Comparison of ENCODE assay signal across 1 cellular context in genomic region chr22:50342651-50343540, GRCh38.
TF ChIP-seq lines count a peak whose summit lies in the region.

A gene with protein sequence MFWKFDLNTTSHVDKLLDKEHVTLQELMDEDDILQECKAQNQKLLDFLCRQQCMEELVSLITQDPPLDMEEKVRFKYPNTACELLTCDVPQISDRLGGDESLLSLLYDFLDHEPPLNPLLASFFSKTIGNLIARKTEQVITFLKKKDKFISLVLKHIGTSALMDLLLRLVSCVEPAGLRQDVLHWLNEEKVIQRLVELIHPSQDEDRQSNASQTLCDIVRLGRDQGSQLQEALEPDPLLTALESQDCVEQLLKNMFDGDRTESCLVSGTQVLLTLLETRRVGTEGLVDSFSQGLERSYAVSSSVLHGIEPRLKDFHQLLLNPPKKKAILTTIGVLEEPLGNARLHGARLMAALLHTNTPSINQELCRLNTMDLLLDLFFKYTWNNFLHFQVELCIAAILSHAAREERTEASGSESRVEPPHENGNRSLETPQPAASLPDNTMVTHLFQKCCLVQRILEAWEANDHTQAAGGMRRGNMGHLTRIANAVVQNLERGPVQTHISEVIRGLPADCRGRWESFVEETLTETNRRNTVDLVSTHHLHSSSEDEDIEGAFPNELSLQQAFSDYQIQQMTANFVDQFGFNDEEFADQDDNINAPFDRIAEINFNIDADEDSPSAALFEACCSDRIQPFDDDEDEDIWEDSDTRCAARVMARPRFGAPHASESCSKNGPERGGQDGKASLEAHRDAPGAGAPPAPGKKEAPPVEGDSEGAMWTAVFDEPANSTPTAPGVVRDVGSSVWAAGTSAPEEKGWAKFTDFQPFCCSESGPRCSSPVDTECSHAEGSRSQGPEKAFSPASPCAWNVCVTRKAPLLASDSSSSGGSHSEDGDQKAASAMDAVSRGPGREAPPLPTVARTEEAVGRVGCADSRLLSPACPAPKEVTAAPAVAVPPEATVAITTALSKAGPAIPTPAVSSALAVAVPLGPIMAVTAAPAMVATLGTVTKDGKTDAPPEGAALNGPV (plus strand): TSS chr22:50343327. CDS start chr22:50393909, 50,582 bp downstream.

TF ChIP-seq in PFSK-1, 5 proteins besides CTCF, POLR2A, EP300 and RAD21 (continued from another document):
- TF ChIP-seq, protein P1, sequence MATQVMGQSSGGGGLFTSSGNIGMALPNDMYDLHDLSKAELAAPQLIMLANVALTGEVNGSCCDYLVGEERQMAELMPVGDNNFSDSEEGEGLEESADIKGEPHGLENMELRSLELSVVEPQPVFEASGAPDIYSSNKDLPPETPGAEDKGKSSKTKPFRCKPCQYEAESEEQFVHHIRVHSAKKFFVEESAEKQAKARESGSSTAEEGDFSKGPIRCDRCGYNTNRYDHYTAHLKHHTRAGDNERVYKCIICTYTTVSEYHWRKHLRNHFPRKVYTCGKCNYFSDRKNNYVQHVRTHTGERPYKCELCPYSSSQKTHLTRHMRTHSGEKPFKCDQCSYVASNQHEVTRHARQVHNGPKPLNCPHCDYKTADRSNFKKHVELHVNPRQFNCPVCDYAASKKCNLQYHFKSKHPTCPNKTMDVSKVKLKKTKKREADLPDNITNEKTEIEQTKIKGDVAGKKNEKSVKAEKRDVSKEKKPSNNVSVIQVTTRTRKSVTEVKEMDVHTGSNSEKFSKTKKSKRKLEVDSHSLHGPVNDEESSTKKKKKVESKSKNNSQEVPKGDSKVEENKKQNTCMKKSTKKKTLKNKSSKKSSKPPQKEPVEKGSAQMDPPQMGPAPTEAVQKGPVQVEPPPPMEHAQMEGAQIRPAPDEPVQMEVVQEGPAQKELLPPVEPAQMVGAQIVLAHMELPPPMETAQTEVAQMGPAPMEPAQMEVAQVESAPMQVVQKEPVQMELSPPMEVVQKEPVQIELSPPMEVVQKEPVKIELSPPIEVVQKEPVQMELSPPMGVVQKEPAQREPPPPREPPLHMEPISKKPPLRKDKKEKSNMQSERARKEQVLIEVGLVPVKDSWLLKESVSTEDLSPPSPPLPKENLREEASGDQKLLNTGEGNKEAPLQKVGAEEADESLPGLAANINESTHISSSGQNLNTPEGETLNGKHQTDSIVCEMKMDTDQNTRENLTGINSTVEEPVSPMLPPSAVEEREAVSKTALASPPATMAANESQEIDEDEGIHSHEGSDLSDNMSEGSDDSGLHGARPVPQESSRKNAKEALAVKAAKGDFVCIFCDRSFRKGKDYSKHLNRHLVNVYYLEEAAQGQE (IDR thresholded peaks at IDR 0.05; ENCODE audit: insufficient read depth in 1 of 2, low read depth in 2 of 2, low read length in 2 of 2): no peak
- TF ChIP-seq POLR2AphosphoS5 (IDR thresholded peaks at IDR 0.05; ENCODE audit: low read depth, low read length): peak; percentile 53; the same call in 1 of the 2 replicates
